In genomic region chr7:74173491-74173865, GRCh38 we compare ENCODE assay signal across 8 cellular contexts. TPM values are rescaled to one million over a fixed set of nuclear protein-coding genes. Genes with fewer than 3 reads are reported as not detected.
A peak's percentile ranks its signal among the peaks of the same experiment; 100 is the strongest.
DNase-seq lines count a peak whose midpoint lies in the region; ATAC-seq and TF ChIP-seq lines count a peak whose summit lies in the region.

No MANE protein-coding gene starts in this region.

- H3K4me1 Mint-ChIP-seq in MCF 10A (ENCODE audit: insufficient read depth, unreplicated experiment): peaks cover 23% of the 10 kb centered on the region

- H3K27me3 Mint-ChIP-seq in MCF 10A (ENCODE audit: insufficient read depth, unreplicated experiment): no peaks in the 10 kb centered on the region

- peak overlapping the region; percentile 92 for H3K27ac Mint-ChIP-seq in MCF 10A (ENCODE audit: low read depth, unreplicated experiment)

- no peaks in the 10 kb centered on the region for H3K27me3 ChIP-seq in DND-41 (ENCODE audit: insufficient read depth, low read length, poor library complexity)
- no peaks in the 10 kb centered on the region for H3K27me3 ChIP-seq in HUES6 (ENCODE audit: control insufficient read depth, insufficient read depth, low read length)
- no peaks in the 10 kb centered on the region for H3K27me3 ChIP-seq in mucosa of stomach (ENCODE audit: control insufficient read depth, insufficient read depth, low read length)

- TSS peak; percentile 62 for BruUV-seq in MCF 10A (replicated peaks; lab: Mats Ljungman, UMichigan)

- no peak for TF ChIP-seq CTCF in DND-41 (IDR thresholded peaks at IDR 0.05; ENCODE audit: borderline replicate concordance, extremely low read depth, low read length, poor library complexity, severe bottlenecking)
- no peak for TF ChIP-seq CTCF in MCF 10A (IDR thresholded peaks at IDR 0.05; ENCODE audit: unreplicated experiment)

- H3K79me2 ChIP-seq in DND-41 (ENCODE audit: insufficient read depth, low read length): peaks cover 52% of the 10 kb centered on the region

- H3K9ac ChIP-seq in DND-41 (ENCODE audit: low read depth, low read length): peak overlapping the region; percentile 98
- H3K9ac ChIP-seq in HUES6 (ENCODE audit: low read length): peak overlapping the region; percentile 93
- H3K9ac ChIP-seq in mucosa of stomach (ENCODE audit: low read length): peak overlapping the region; percentile 94

- no peaks in the 10 kb centered on the region for H3K9me3 ChIP-seq in DND-41 (ENCODE audit: insufficient read depth, low read length, severe bottlenecking)
- H3K9me3 ChIP-seq in HUES6 (ENCODE audit: control insufficient read depth, insufficient read depth, low read depth, low read length): no peaks in the 10 kb centered on the region
- no peaks in the 10 kb centered on the region for H3K9me3 ChIP-seq in mucosa of stomach (ENCODE audit: control insufficient read depth, low read length)

- H3K4me3 ChIP-seq in DND-41 (ENCODE audit: low read depth in 1 of 2, low read length in 2 of 2) (peak overlapping the region; percentile 71 to 85; a peak in 3 of 4 replicates), HUES6 (ENCODE audit: low read depth, low read length) (peak overlapping the region; percentile 90), mucosa of stomach (ENCODE audit: low read length) (peak overlapping the region; percentile 84)

- intact Hi-C loops in MCF 10A (cut with micrococcal nuclease): loop anchor here (5.0 kb wide), 1 partner anchor 91 kb away; the partner anchor contains the start of gene LIMK1

- peak overlapping the region; percentile 88 for H3K27ac ChIP-seq in DND-41 (ENCODE audit: low read length)
- peak overlapping the region; percentile 71 for H3K27ac ChIP-seq in HUES6 (ENCODE audit: low read depth, low read length)

- DNase-seq in DND-41 (no peak), MCF 10A (ENCODE audit: unreplicated experiment) (no peak), SHP77 treated with DMSO at 0.1 percent for 48 hours (lab: John Stamatoyannopoulos, UW) (no peak)

- no peaks in the 10 kb centered on the region for H3K9me3 Mint-ChIP-seq in MCF 10A (ENCODE audit: unreplicated experiment)

- H3K36me3 ChIP-seq in DND-41 (ENCODE audit: insufficient read depth, low read length) (peaks cover 25% of the 10 kb centered on the region), HUES6 (ENCODE audit: control insufficient read depth, insufficient read depth, low read length) (peaks cover 20% of the 10 kb centered on the region), mucosa of stomach (ENCODE audit: control insufficient read depth, insufficient read depth, low read length) (no peaks in the 10 kb centered on the region)

- POLR2A ChIA-PET in MCF 10A (lab: Yijun Ruan, JAX): interaction anchor here (0.6 to 3.2 kb wide), 21 partner anchors 10 to 658 kb away, joined by 3 to 27 read pairs (median 4); partner anchors contain the start of gene LIMK1

- H3K4me3 Mint-ChIP-seq in MCF 10A (ENCODE audit: unreplicated experiment): peak overlapping the region; percentile 87

- peak overlapping the region; percentile 92 for H3K4me2 ChIP-seq in DND-41 (ENCODE audit: insufficient read depth, low read length)

- peak overlapping the region; percentile 92 for H2AFZ ChIP-seq in DND-41 (ENCODE audit: low read depth, low read length)

- peaks cover 9% of the 10 kb centered on the region for H3K36me3 Mint-ChIP-seq in MCF 10A (ENCODE audit: insufficient read depth, unreplicated experiment)

- H4K20me1 ChIP-seq in DND-41 (ENCODE audit: insufficient read depth, low read length): peaks cover 38% of the 10 kb centered on the region

- CTCF ChIA-PET in MCF 10A (lab: Yijun Ruan, JAX): interaction anchor here (0.7 to 1.1 kb wide), 2 partner anchors 102 to 108 kb away, joined by 3 read pairs; no protein-coding TSS in a partner anchor

- no peak; the same call in 2 of the 3 replicates for ATAC-seq in DND-41 (ENCODE audit: insufficient read depth, low read depth)
- no peak for ATAC-seq in HG02885 (IDR thresholded peaks at IDR 0.05; ENCODE audit: poor library complexity, unreplicated experiment)
- no peak for ATAC-seq in GM21515 (IDR thresholded peaks at IDR 0.05; ENCODE audit: unreplicated experiment)
- no peak for ATAC-seq in GM18873 (IDR thresholded peaks at IDR 0.05; ENCODE audit: low FRiP score, unreplicated experiment)

- peaks cover 44% of the 10 kb centered on the region for H3K4me1 ChIP-seq in DND-41 (ENCODE audit: insufficient read depth, low read length)
- H3K4me1 ChIP-seq in HUES6 (ENCODE audit: control insufficient read depth, insufficient read depth, low read length): peaks cover 29% of the 10 kb centered on the region
- peaks cover 39% of the 10 kb centered on the region for H3K4me1 ChIP-seq in mucosa of stomach (ENCODE audit: control insufficient read depth, insufficient read depth, low read length)

RNA-seq across cellular contexts. Expression of gene EIF4H, which starts 0.7 kb away (rescaled TPM):
- 365 and 420 TPM in 2 replicates for total RNA-seq in MCF 10A (2022)

RNA-seq across cellular contexts. Expression of gene LAT2, which starts 36.3 kb away (rescaled TPM):
- total RNA-seq in MCF 10A (2022): 6.7 and 12.6 TPM in 2 replicates
